In genomic region chr17:77785526-77785925, GRCh38 we compare ENCODE assay signal across 19 cellular contexts.
"Had no signal": no experiment of that assay in that cellular context is flagged by ENCODE, and none has a peak within 500 bp of the region (broad histone marks: within the 10 kb centered on the region; RNA-seq: fewer than 3 reads in every experiment).

No MANE protein-coding gene starts in this region.

- H3K4me3 Mint-ChIP-seq: activated CD8-positive, alpha-beta T cell treated with anti-CD3 and anti-CD28 coated beads for 36 hours; activated naive CD4-positive, alpha-beta T cell treated with anti-CD3 and anti-CD28 coated beads, Interleukin-2, amount 50 U/mL, for 24 hours; activated T-cell treated with anti-CD3 and anti-CD28 coated beads, Interleukin-2, amount 50 U/mL, for 4 hours; nephron progenitor cell had no signal

- H3K36me3 Mint-ChIP-seq: activated naive CD4-positive, alpha-beta T cell treated with anti-CD3 and anti-CD28 coated beads, Interleukin-2, amount 50 U/mL, for 24 hours had no signal

- H3K36me3 ChIP-seq: left lung, lower lobe of right lung, pancreas, right atrium auricular region, tibial nerve, WERI-Rb-1 had no signal

- H3K27ac Mint-ChIP-seq: activated CD8-positive, alpha-beta T cell treated with anti-CD3 and anti-CD28 coated beads for 36 hours; activated naive CD4-positive, alpha-beta T cell treated with anti-CD3 and anti-CD28 coated beads, Interleukin-2, amount 50 U/mL, for 24 hours; activated T-helper 2 cell treated with anti-CD3 and anti-CD28 coated beads, Interferon-gamma antibody, Interleukin-2, Interleukin-4, amounts not matched to agents 10 μg/mL and 5 μg/mL and 100 μg/mL, durations not matched to agents 14 hours and 24 hours and 36 hours; nephron progenitor cell had no signal

- H3K4me3 ChIP-seq: left lung, lower lobe of right lung, pancreas, right atrium auricular region, tibial nerve had no signal

- H3K27me3 ChIP-seq: pancreas, right atrium auricular region, tibial nerve had no signal

- DNase-seq: activated CD4-positive, alpha-beta T cell treated with anti-CD3 and anti-CD28 coated beads for 1 hour; activated CD4-positive, alpha-beta T cell treated with anti-CD3 and anti-CD28 coated beads, Interleukin-2, amount 50 U/mL, for 1 hour; activated CD8-positive, alpha-beta T cell treated with anti-CD3 and anti-CD28 coated beads for 36 hours; activated T-cell treated with anti-CD3 and anti-CD28 coated beads, Interleukin-2, amount 50 U/mL, for 4 hours; anterior cingulate cortex; dermis blood vessel endothelial cell; effector CD4-positive, alpha-beta T cell; left lung; lower lobe of right lung; mesenchymal stem cell; nephron progenitor cell; pancreas; stimulated activated CD4-positive, alpha-beta T cell treated with anti-CD3 and anti-CD28 coated beads, Interleukin-15, amount 100 ng/mL, for 24 hours; stimulated activated naive CD4-positive, alpha-beta T cell treated with Interleukin-2 at 50 U/mL for 16 hours; WERI-Rb-1 had no signal

- H3K27me3 Mint-ChIP-seq: activated CD8-positive, alpha-beta T cell treated with anti-CD3 and anti-CD28 coated beads for 36 hours; activated naive CD4-positive, alpha-beta T cell treated with anti-CD3 and anti-CD28 coated beads, Interleukin-2, amount 50 U/mL, for 24 hours had no signal

- H3K9me3 ChIP-seq: left lung, lower lobe of right lung, pancreas, right atrium auricular region, tibial nerve had no signal

- H3K27ac ChIP-seq: left lung, lower lobe of right lung, pancreas, right atrium auricular region, tibial nerve, WERI-Rb-1 had no signal

- ATAC-seq: activated CD8-positive, alpha-beta T cell treated with anti-CD3 and anti-CD28 coated beads for 36 hours; activated T-cell treated with anti-CD3 and anti-CD28 coated beads, Interleukin-2, amount 50 U/mL, for 4 hours; left lung; lower lobe of right lung; pancreas had no signal

- H3K4me1 ChIP-seq: left lung, lower lobe of right lung, pancreas had no signal

- H3K9me3 Mint-ChIP-seq: activated CD8-positive, alpha-beta T cell treated with anti-CD3 and anti-CD28 coated beads for 36 hours; activated naive CD4-positive, alpha-beta T cell treated with anti-CD3 and anti-CD28 coated beads, Interleukin-2, amount 50 U/mL, for 24 hours; activated T-cell treated with anti-CD3 and anti-CD28 coated beads, Interleukin-2, amount 50 U/mL, for 4 hours; activated T-helper 2 cell treated with anti-CD3 and anti-CD28 coated beads, Interferon-gamma antibody, Interleukin-2, Interleukin-4, amounts not matched to agents 10 μg/mL and 5 μg/mL and 100 μg/mL, durations not matched to agents 14 hours and 24 hours and 36 hours; nephron progenitor cell had no signal
